8 cellular contexts compared by ENCODE assay signal in the genomic region with DNA sequence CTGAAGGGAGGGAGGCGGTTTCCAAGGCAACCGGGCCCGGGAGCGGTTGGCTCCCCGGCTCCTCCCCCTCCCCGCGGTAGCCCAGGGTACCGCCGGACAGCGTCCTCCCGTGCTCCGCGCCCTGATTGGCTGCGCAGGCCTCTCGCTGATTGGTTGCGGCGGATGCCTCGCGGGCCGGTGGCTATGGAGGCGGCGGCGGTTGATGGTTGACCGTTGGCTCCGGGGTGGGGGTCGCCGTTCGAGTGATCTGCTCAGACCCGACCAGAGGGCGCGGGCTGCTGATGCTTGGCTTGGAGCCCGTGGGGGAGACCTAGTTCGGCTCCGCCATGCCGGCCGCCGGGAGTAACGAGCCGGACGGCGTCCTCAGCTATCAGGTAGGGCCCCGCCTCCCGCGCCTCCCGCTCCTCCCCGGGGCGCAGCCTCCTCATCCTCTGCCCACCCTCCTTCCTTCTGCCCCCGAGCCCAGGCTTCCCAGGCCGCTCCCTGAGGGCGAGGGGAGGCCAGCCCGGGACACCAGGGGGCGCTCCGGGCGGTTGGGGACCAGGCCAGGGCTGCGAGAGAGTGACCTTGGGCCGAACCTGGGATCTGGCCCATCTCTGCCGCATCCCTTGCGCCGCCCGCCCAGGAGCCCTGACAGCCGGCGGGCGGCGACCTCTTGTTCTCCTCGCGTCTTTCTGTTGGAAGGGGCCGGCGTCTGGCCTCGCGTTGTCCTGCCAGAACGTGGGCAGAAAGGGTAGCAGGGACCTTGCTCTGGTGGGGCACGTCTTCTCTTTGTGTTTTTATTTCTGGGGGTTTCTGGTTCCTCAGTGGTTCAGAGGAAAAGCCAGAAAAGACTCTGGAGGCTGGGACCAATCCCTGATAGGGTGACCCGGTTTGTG. TPM values are rescaled to one million over a fixed set of nuclear protein-coding genes. Genes with fewer than 3 reads are reported as not detected.
A peak's percentile ranks its signal among the peaks of the same experiment; 100 is the strongest.
DNase-seq lines count a peak whose midpoint lies in the region; ATAC-seq and TF ChIP-seq lines count a peak whose summit lies in the region.

A gene (plus strand): TSS at position 170 of the 878 bp plus-strand sequence. CDS start 157 bp downstream, at position 327.

- peaks cover 14% of the 10 kb centered on the region for H3K4me1 Mint-ChIP-seq in nephron progenitor cell

- H3K4me2 ChIP-seq in KMS-11: peak within 1 kb of the TSS; percentile 72

- peak; percentile 72 for TF ChIP-seq CTCF in KMS-11 (conservative IDR thresholded peaks at IDR 0.05; ENCODE audit: low read depth, low read length)
- TF ChIP-seq CTCF in RWPE1 (conservative IDR thresholded peaks at IDR 0.05; ENCODE audit: low read depth): peak; percentile 63
- peak; percentile 73 for TF ChIP-seq CTCF in fibroblast of villous mesenchyme (IDR thresholded peaks at IDR 0.05; ENCODE audit: insufficient read depth, low read depth, low read length)
- peak; percentile 76 for TF ChIP-seq CTCF in nephron progenitor cell (IDR thresholded peaks at IDR 0.05)

- peak within 1 kb of the TSS; percentile 80 for H3K4me3 Mint-ChIP-seq in nephron progenitor cell

- H3K36me3 ChIP-seq in KMS-11 (ENCODE audit: insufficient read depth): no peaks in the 10 kb centered on the region

- POLR2A ChIA-PET in RWPE1 (lab: Yijun Ruan, JAX; ENCODE audit: low non-redundant PET): no interaction called here

- no peaks in the 10 kb centered on the region for H3K36me3 Mint-ChIP-seq in nephron progenitor cell (ENCODE audit: low read depth)

- no peaks in the 10 kb centered on the region for H3K79me2 ChIP-seq in KMS-11 (ENCODE audit: insufficient read depth, low read depth)

- no peaks in the 10 kb centered on the region for H3K27me3 ChIP-seq in KMS-11 (ENCODE audit: insufficient read depth, low read depth)

- peaks cover 21% of the 10 kb centered on the region for H3K4me1 ChIP-seq in KMS-11 (ENCODE audit: low read depth, poor library complexity, severe bottlenecking)

- CTCF ChIA-PET in RWPE1 (lab: Yijun Ruan, JAX): interaction anchor here (0.6 to 2.8 kb wide), 3 partner anchors 13 to 399 kb away, joined by 4 to 9 read pairs (median 4); no protein-coding TSS in a partner anchor

- no peak within 1 kb of the TSS for H3K27ac Mint-ChIP-seq in nephron progenitor cell

- H3K27ac ChIP-seq in KMS-11 (no peak within 1 kb of the TSS), RWPE1 (no peak within 1 kb of the TSS)

- H3K27me3 Mint-ChIP-seq in nephron progenitor cell (ENCODE audit: low read depth, poor library complexity): peaks cover 26% of the 10 kb centered on the region

- no peak within 1 kb of the TSS for H3K4me3 ChIP-seq in KMS-11 (IDR thresholded peaks at IDR 0.05; ENCODE audit: insufficient read depth, low read depth, low read length)
- H3K4me3 ChIP-seq in fibroblast of villous mesenchyme (ENCODE audit: low read depth, low read length): peak within 1 kb of the TSS; percentile 68

- ATAC-seq in GM21723 (IDR thresholded peaks at IDR 0.05; ENCODE audit: unreplicated experiment): peak; percentile 89
- ATAC-seq in stimulated activated naive CD8-positive, alpha-beta T cell treated with anti-CD3 and anti-CD28 coated beads, Interleukin-15, Interleukin-2, amounts not matched to agents 100 U/mL and 50 U/mL, for 24 hours: peak; percentile 89

- H4K20me1 ChIP-seq in KMS-11 (ENCODE audit: insufficient read depth): no peaks in the 10 kb centered on the region

- peak; percentile 98 for DNase-seq in DMS53 (lab: John Stamatoyannopoulos, UW)
- peak; percentile 90 for DNase-seq in RWPE1 (ENCODE audit: low spot score)
- DNase-seq in activated effector memory CD4-positive, alpha-beta T cell treated with Interleukin-2 at 50 U/mL for 16 hours: peak; percentile 56
- peak; percentile 76 for DNase-seq in fibroblast of villous mesenchyme (ENCODE audit: low read depth)
- peak; percentile 98 for DNase-seq in nephron progenitor cell
- peak; percentile 87 for DNase-seq in stimulated activated naive CD8-positive, alpha-beta T cell treated with anti-CD3 and anti-CD28 coated beads, Interleukin-15, Interleukin-2, amounts not matched to agents 100 U/mL and 50 U/mL, for 24 hours

- no peak within 1 kb of the TSS for H3K9ac ChIP-seq in KMS-11

- peak within 1 kb of the TSS; percentile 97 for H2AFZ ChIP-seq in KMS-11 (ENCODE audit: low read depth)

- no peaks in the 10 kb centered on the region for H3K9me3 Mint-ChIP-seq in nephron progenitor cell

RNA-seq across cellular contexts. Expression of the gene that starts here (rescaled TPM):
- total RNA-seq in fibroblast of villous mesenchyme: 6.9 and 9.0 TPM in 2 replicates
